ENCODE assay signal across 19 cellular contexts in the genomic region with DNA sequence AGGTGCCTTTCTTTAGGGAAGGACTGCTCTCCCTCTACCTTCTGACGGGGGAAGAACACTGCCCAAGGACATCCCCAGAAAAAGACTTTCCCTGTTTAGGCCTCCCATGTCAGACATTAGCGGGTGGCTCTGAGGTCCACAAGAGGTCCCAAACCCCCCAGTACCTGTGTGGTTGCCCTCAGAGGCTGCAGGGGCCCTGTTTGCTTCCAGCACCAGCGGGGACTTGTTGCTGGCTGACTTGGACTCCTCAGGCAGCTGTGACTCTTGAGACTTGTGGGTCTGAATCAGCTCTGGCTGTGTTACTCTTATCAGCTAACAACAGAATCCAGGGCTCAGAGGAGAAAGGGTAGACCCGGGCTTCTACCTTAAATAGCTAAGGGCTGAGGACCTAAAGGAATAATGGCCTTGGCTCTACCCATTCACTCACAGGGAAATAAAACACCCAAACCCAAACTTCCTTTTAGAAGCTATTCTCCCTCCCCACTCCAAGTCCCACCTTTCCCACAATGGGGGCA. TPM values are rescaled to one million over a fixed set of nuclear protein-coding genes. Genes with fewer than 3 reads are reported as not detected.
DNase-seq lines count a peak whose midpoint lies in the region; ATAC-seq, FAIRE-seq and TF ChIP-seq lines count a peak whose summit lies in the region.
"Had no signal": no experiment of that assay in that cellular context is flagged by ENCODE, and none has a peak within 500 bp of the region (broad histone marks: within the 10 kb centered on the region; RNA-seq: fewer than 3 reads in every experiment).

No MANE protein-coding gene starts in this region.

- H3K27ac ChIP-seq in heart right ventricle (no peak overlapping the region), RWPE2 (ENCODE audit: poor library complexity, severe bottlenecking) (peak overlapping the region; percentile 94), kidney (ENCODE audit: low read depth in 2 of 2, low read length in 2 of 2) (no peak overlapping the region), transverse colon (peak overlapping the region; percentile 54 to 78 (median 68)), lower lobe of right lung (no peak overlapping the region), left lung (no peak overlapping the region)
- H3K27ac ChIP-seq: esophagus muscularis mucosa, HL-60, testis had no signal

- WGBS in heart right ventricle, 2 donors: 87% methylated on average over 4 of the region's 4 CpGs
- WGBS in transverse colon (ENCODE audit: low coverage in 1 of 2), 2 donors: 88% methylated on average over 4 of the region's 4 CpGs; no CpG with 5 or more reads in 1 of the 2 donors

- H3K36me3 ChIP-seq in heart right ventricle: peaks cover 0 to 81% (median 50%) of the 10 kb centered on the region in 9 donors
- peaks cover 78% of the 10 kb centered on the region for H3K36me3 ChIP-seq in RWPE2 (ENCODE audit: low read depth)
- peaks cover 43 to 66% of the 10 kb centered on the region in 2 donors for H3K36me3 ChIP-seq in kidney (ENCODE audit: control insufficient read depth in 1 of 2, insufficient read depth in 2 of 2, low read length in 2 of 2)
- H3K36me3 ChIP-seq in transverse colon: peaks cover 0 to 30% (median 14%) of the 10 kb centered on the region in 4 donors
- peaks cover 81% of the 10 kb centered on the region for H3K36me3 ChIP-seq in lower lobe of right lung
- H3K36me3 ChIP-seq in left lung: peaks cover 0 to 75% of the 10 kb centered on the region in 2 donors

- no peak for TF ChIP-seq POLR2A in transverse colon (IDR thresholded peaks at IDR 0.05)

- no peak for FAIRE-seq in kidney (lab: Jason Lieb, UNC)

- H3K27me3 ChIP-seq in heart right ventricle (no peaks in the 10 kb centered on the region), RWPE2 (ENCODE audit: insufficient read depth, poor library complexity, severe bottlenecking) (no peaks in the 10 kb centered on the region), transverse colon (no peaks in the 10 kb centered on the region), lower lobe of right lung (ENCODE audit: low read depth) (no peaks in the 10 kb centered on the region), left lung (no peaks in the 10 kb centered on the region)
- H3K27me3 ChIP-seq: esophagus muscularis mucosa, testis had no signal

- in situ Hi-C loops in transverse colon (cut with MboI; ENCODE audit: low pct_ligation_motif_present in 1 of 4, low pct_unique_long_range_greater_than_20kb in 1 of 4, low sequenced_read_pairs in 3 of 4): no loop called here

- TF ChIP-seq EP300 in transverse colon (IDR thresholded peaks at IDR 0.05; ENCODE audit: low read depth): no peak

- no peak for TF ChIP-seq CTCF in heart right ventricle (IDR thresholded peaks at IDR 0.05)
- TF ChIP-seq CTCF in RWPE2 (IDR thresholded peaks at IDR 0.05; ENCODE audit: poor library complexity, severe bottlenecking): no peak
- TF ChIP-seq CTCF in kidney (IDR thresholded peaks at IDR 0.05; ENCODE audit: borderline replicate concordance, extremely low read depth, insufficient read depth): no peak
- TF ChIP-seq CTCF in transverse colon (IDR thresholded peaks at IDR 0.05): no peak
- TF ChIP-seq CTCF in lower lobe of right lung (IDR thresholded peaks at IDR 0.05): no peak
- no peak for TF ChIP-seq CTCF in left lung (IDR thresholded peaks at IDR 0.05)

- no peak for ATAC-seq in Right ventricle myocardium superior (ENCODE audit: poor library complexity)
- ATAC-seq in heart right ventricle: no peak
- no peak for ATAC-seq in RWPE2 (ENCODE audit: low read depth)
- ATAC-seq in lower lobe of right lung: no peak
- ATAC-seq in HG02852 (IDR thresholded peaks at IDR 0.05; ENCODE audit: unreplicated experiment): no peak
- ATAC-seq in left lung: no peak
- ATAC-seq: activated CD4-positive, alpha-beta T cell treated with anti-CD3 and anti-CD28 coated beads for 36 hours had no signal

- H3K9ac ChIP-seq in kidney (ENCODE audit: low read length in 2 of 2): no peak overlapping the region

- peak; percentile 4 for DNase-seq in Right ventricle myocardium superior
- no peak for DNase-seq in heart right ventricle
- DNase-seq in RWPE2 (ENCODE audit: low spot score): peak; percentile 38
- peak; percentile 20 for DNase-seq in kidney
- DNase-seq in transverse colon: no peak
- no peak for DNase-seq in lower lobe of right lung
- DNase-seq in left lung: no peak
- DNase-seq: activated CD4-positive, alpha-beta T cell treated with anti-CD3 and anti-CD28 coated beads for 36 hours; CD4-positive, CD25-positive, alpha-beta regulatory T cell; IMR-90; NCI-H146; NCI-H69; SHP77; testis had no signal

- intact Hi-C loops in Right ventricle myocardium superior (cut with DNase I): no loop called here
- intact Hi-C loops in heart right ventricle (cut with DNase I): no loop called here
- intact Hi-C loops in kidney (cut with DNase I): no loop called here
- intact Hi-C loops in transverse colon (cut with DNase I; ENCODE audit: low total_unique reads): no loop called here
- intact Hi-C loops in lower lobe of right lung (cut with DNase I): no loop called here
- intact Hi-C loops in left lung (cut with DNase I): no loop called here

- H3K9me3 ChIP-seq in heart right ventricle: no peaks in the 10 kb centered on the region
- H3K9me3 ChIP-seq in RWPE2 (ENCODE audit: severe bottlenecking): no peaks in the 10 kb centered on the region
- no peaks in the 10 kb centered on the region for H3K9me3 ChIP-seq in kidney (ENCODE audit: control insufficient read depth in 1 of 2, low read length in 2 of 2)
- H3K9me3 ChIP-seq in transverse colon: no peaks in the 10 kb centered on the region
- H3K9me3 ChIP-seq in lower lobe of right lung: no peaks in the 10 kb centered on the region
- H3K9me3 ChIP-seq in left lung: no peaks in the 10 kb centered on the region
- H3K9me3 ChIP-seq: esophagus muscularis mucosa, testis had no signal

- H3K4me3 ChIP-seq in heart right ventricle: no peak overlapping the region
- H3K4me3 ChIP-seq in RWPE2 (ENCODE audit: severe bottlenecking): no peak overlapping the region
- no peak overlapping the region for H3K4me3 ChIP-seq in kidney (ENCODE audit: low read length in 2 of 2)
- no peak overlapping the region for H3K4me3 ChIP-seq in transverse colon
- no peak overlapping the region for H3K4me3 ChIP-seq in lower lobe of right lung
- H3K4me3 ChIP-seq in left lung: no peak overlapping the region
- H3K4me3 ChIP-seq: esophagus muscularis mucosa, testis had no signal

- H3K4me1 ChIP-seq in heart right ventricle (peaks cover 0 to 24% (median 16%) of the 10 kb centered on the region in 9 donors), RWPE2 (ENCODE audit: insufficient read depth, poor library complexity, severe bottlenecking) (peaks cover 23% of the 10 kb centered on the region), kidney (ENCODE audit: control insufficient read depth in 1 of 2, insufficient read depth in 1 of 2, low read depth in 1 of 2, low read length in 2 of 2) (peaks cover 10 to 14% of the 10 kb centered on the region in 2 donors), transverse colon (peaks cover 19 to 32% (median 28%) of the 10 kb centered on the region in 4 donors), lower lobe of right lung (peaks cover 16% of the 10 kb centered on the region), left lung (peaks cover 12 to 33% of the 10 kb centered on the region in 2 donors)

RNA-seq across cellular contexts. Expression of a gene that starts 4.2 kb away (rescaled TPM):
- total RNA-seq in Right ventricle myocardium superior (46.2 TPM), heart right ventricle (10 to 100 TPM; 37.1 to 58.2 (median 46.1) TPM), kidney (72.5 TPM), transverse colon (100 to 1,000 TPM in 2 of 4 donors, 10 to 100 TPM in 2; 61.8 to 588 (median 92.6) TPM), lower lobe of right lung (61.9 TPM), left lung (10 to 100 TPM; 66.6 to 69.8 TPM)
- polyA plus RNA-seq in heart right ventricle (10 to 100 TPM; 50.6 to 51.6 TPM), kidney (ENCODE audit: insufficient read depth, low read depth, low replicate concordance) (61.6 TPM)

RNA-seq across cellular contexts. Expression of a gene that starts 4.8 kb away (rescaled TPM):
- total RNA-seq in Right ventricle myocardium superior (16.8 TPM), heart right ventricle (10 to 100 TPM; 11.5 to 26.3 (median 22.4) TPM), kidney (8.8 TPM), transverse colon (10 to 100 TPM in 3 of 4 donors, 1 to 10 TPM in 1; 6.0 to 24.2 (median 16.4) TPM), lower lobe of right lung (7.7 TPM), left lung (1 to 10 TPM; 3.9 to 6.5 TPM)
- polyA plus RNA-seq in heart right ventricle (1 to 10 TPM; 1.9 to 6.0 TPM), kidney (ENCODE audit: insufficient read depth, low read depth, low replicate concordance) (3.9 TPM)

RNA-seq across cellular contexts. Expression of a gene that starts 39.2 kb away (rescaled TPM):
- total RNA-seq in Right ventricle myocardium superior (10.4 TPM), heart right ventricle (10 to 100 TPM in 9 of 10 donors, 1 to 10 TPM in 1; 8.3 to 17.8 (median 16.2) TPM), kidney (25.7 TPM), transverse colon (10 to 100 TPM in 1 of 4 donors, 1 to 10 TPM in 3; 1.2 to 21.7 (median 2.3) TPM), lower lobe of right lung (23.6 TPM), left lung (10 to 100 TPM; 30.5 to 36.5 TPM)
- polyA plus RNA-seq in heart right ventricle (10 to 100 TPM; 12.1 to 13.1 TPM), kidney (ENCODE audit: insufficient read depth, low read depth, low replicate concordance) (28.2 TPM)
- total RNA-seq: activated CD4-positive, alpha-beta T cell treated with anti-CD3 and anti-CD28 coated beads for 36 hours; IMR-90 had no signal
- polyA plus RNA-seq: AG04450 had no signal

RNA-seq across cellular contexts. Expression of a gene that starts 48.2 kb away (rescaled TPM):
- total RNA-seq in Right ventricle myocardium superior: 7,948 TPM
- total RNA-seq in heart right ventricle: 1,000 to 10,000 TPM; 6,035 to 9,296 (median 8,226) TPM
- over 10,000 TPM in 1 of 2 donors, 1,000 to 10,000 TPM in 1; 9,937 to 18,066 TPM for polyA plus RNA-seq in heart right ventricle
- 2.2 TPM for total RNA-seq in kidney
- polyA plus RNA-seq in kidney (ENCODE audit: insufficient read depth, low read depth, low replicate concordance): 86.6 TPM
- total RNA-seq in transverse colon: 10 to 100 TPM in 1 of 4 donors, 1 to 10 TPM in 1, not detected in 2; 7.1 to 10.4 TPM
- 44.0 TPM for total RNA-seq in lower lobe of right lung
- total RNA-seq in left lung: 100 to 1,000 TPM in 1 of 2 donors, 10 to 100 TPM in 1; 30.7 to 117 TPM
- total RNA-seq: glomerular endothelial cell had no signal

RNA-seq across cellular contexts. Expression of a gene that starts 49.7 kb away (rescaled TPM):
- total RNA-seq in Right ventricle myocardium superior: 46.0 TPM
- 10 to 100 TPM; 35.3 to 56.3 (median 41.9) TPM for total RNA-seq in heart right ventricle
- 10 to 100 TPM; 24.0 to 53.6 TPM for polyA plus RNA-seq in heart right ventricle
- total RNA-seq in kidney: 98.7 TPM
- polyA plus RNA-seq in kidney (ENCODE audit: insufficient read depth, low read depth, low replicate concordance): 36.1 TPM
- 100 to 1,000 TPM in 2 of 4 donors, 10 to 100 TPM in 2; 72.0 to 137 (median 98.6) TPM for total RNA-seq in transverse colon
- total RNA-seq in lower lobe of right lung: 90.2 TPM
- total RNA-seq in left lung: 100 to 1,000 TPM in 1 of 2 donors, 10 to 100 TPM in 1; 72.6 to 104 TPM

Comparison
In these comparisons a context has a peak if more than half of its experiments do, and no peak if none do; other contexts are left out.
1. DNase-seq: peak in Right ventricle myocardium superior (single experiment), RWPE2 (single experiment) and kidney (single experiment); none in heart right ventricle (0 of 2), transverse colon (single experiment), lower lobe of right lung (single experiment) and left lung (0 of 2).
2. H3K27ac ChIP-seq: peak in RWPE2 (single experiment) and transverse colon (4 of 4); none in heart right ventricle (0 of 10), kidney (0 of 2), lower lobe of right lung (single experiment) and left lung (0 of 2).